In the genomic region with DNA sequence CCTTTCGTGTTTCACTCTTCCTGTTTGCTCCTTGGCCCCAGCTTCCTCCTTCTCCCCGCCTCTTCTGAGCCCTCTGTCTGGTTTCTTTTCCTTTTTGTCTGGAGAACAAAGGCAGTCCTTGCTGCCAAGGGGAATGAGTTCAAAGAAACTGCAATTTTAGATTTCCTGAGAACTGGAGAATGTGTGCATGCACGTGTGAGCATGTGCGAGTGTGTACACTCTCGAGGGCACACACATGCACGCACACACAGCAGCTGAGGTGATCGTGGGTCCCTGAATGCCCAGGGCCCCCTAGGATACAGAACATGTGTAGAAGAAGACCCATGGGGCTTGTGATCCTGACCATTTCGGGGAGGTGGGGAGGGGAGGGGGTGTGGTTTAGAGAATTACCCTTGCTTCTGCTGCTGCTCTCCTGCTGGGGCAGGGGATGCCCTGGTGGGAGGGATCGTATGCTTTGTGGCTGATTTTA, we compare ENCODE assay signal across 11 cellular contexts.
A peak's percentile ranks its signal among the peaks of the same experiment; 100 is the strongest.
DNase-seq lines count a peak whose midpoint lies in the region; ATAC-seq and TF ChIP-seq lines count a peak whose summit lies in the region.
"Had no signal": no experiment of that assay in that cellular context is flagged by ENCODE, and none has a peak within 500 bp of the region (broad histone marks: within the 10 kb centered on the region; RNA-seq: fewer than 3 reads in every experiment).

No MANE protein-coding gene starts in this region.

- no peaks in the 10 kb centered on the region for H3K27me3 ChIP-seq in left lung
- H3K27me3 ChIP-seq in suprapubic skin: no peaks in the 10 kb centered on the region

- TF ChIP-seq POLR2A in NB4 (IDR thresholded peaks at IDR 0.05; ENCODE audit: extremely low read depth, insufficient read length): no peak
- no peak for TF ChIP-seq POLR2A in suprapubic skin (IDR thresholded peaks at IDR 0.05)

- ATAC-seq in left lung: no peak

- TF ChIP-seq EP300 in suprapubic skin (IDR thresholded peaks at IDR 0.05): no peak

- H3K36me3 ChIP-seq in left lung (peaks cover 0 to 69% of the 10 kb centered on the region in 2 donors), suprapubic skin (no peaks in the 10 kb centered on the region)

- H3K4me3 ChIP-seq in NB4 (ENCODE audit: low read depth, low read length) (no peak overlapping the region), cardiac fibroblast (replicated peaks in 1 of 2; ENCODE audit: low read depth in 2 of 2, low read length in 2 of 2) (no peak overlapping the region), left lung (no peak overlapping the region), suprapubic skin (no peak overlapping the region)

- intact Hi-C loops in left lung (cut with DNase I): no loop called here

- H3K27ac ChIP-seq in left lung (peak overlapping the region in 1 of 2 donors; percentile 58), suprapubic skin (no peak overlapping the region)

- H3K4me1 ChIP-seq in left lung (peaks cover 0 to 33% of the 10 kb centered on the region in 2 donors), suprapubic skin (peaks cover 29% of the 10 kb centered on the region)

- no peaks in the 10 kb centered on the region for H3K9me3 ChIP-seq in left lung
- H3K9me3 ChIP-seq in suprapubic skin: no peaks in the 10 kb centered on the region

- DNase-seq in NB4 (ENCODE audit: low read depth) (peak; percentile 67), cardiac fibroblast (ENCODE audit: low read depth in 2 of 2) (peak; percentile 27 to 33), left lung (peak; percentile 13 to 15), suprapubic skin (ENCODE audit: low spot score in 2 of 2) (peak; percentile 35 to 36), SHP77 (lab: John Stamatoyannopoulos, UW) (no peak), DMS53 (lab: John Stamatoyannopoulos, UW) (no peak), DMS53 treated with DMSO at 0.1 percent for 48 hours (lab: John Stamatoyannopoulos, UW; ENCODE audit: unreplicated experiment) (no peak)
- DNase-seq: KG1, NCI-H187, NCI-H82, SIG-M5 had no signal

- TF ChIP-seq CTCF in NB4 (IDR thresholded peaks at IDR 0.05; ENCODE audit: low read depth, low read length): no peak
- no peak for TF ChIP-seq CTCF in cardiac fibroblast (IDR thresholded peaks at IDR 0.05; ENCODE audit: low read depth, low read length)
- no peak for TF ChIP-seq CTCF in left lung (IDR thresholded peaks at IDR 0.05)
- no peak for TF ChIP-seq CTCF in suprapubic skin (IDR thresholded peaks at IDR 0.05)

- 64% methylated on average over 7 of the region's 9 CpGs for WGBS in suprapubic skin

Comparison
In these comparisons a context has a peak if more than half of its experiments do, and no peak if none do; other contexts are left out.
1. DNase-seq: peak in NB4 (single experiment), cardiac fibroblast (2 of 2), left lung (2 of 2) and suprapubic skin (2 of 2); none in SHP77 (0 of 2), DMS53 (single experiment) and DMS53 treated with DMSO at 0.1 percent for 48 hours (single experiment).